In genomic region chr19:1512671-1513491, GRCh38 we compare ENCODE assay signal across 8 cellular contexts. TPM values are rescaled to one million over a fixed set of nuclear protein-coding genes. Genes with fewer than 3 reads are reported as not detected.
DNase-seq lines count a peak whose midpoint lies in the region; ATAC-seq lines count a peak whose summit lies in the region.

TSS of gene ADAMTSL5 (minus strand) at chr19:1513019. CDS start at chr19:1510943, 2,076 bp downstream.

- H3K36me3 ChIP-seq in muscle layer of duodenum (ENCODE audit: control insufficient read depth in 1 of 2, insufficient read depth in 2 of 2, low read length in 2 of 2): no peaks in the 10 kb centered on the region

- H3K4me1 ChIP-seq in muscle layer of duodenum (ENCODE audit: control insufficient read depth in 1 of 2, insufficient read depth in 2 of 2, low read length in 2 of 2): peaks cover 0 to 10% of the 10 kb centered on the region in 2 donors

- peaks cover 12% of the 10 kb centered on the region for H3K4me1 Mint-ChIP-seq in stimulated activated naive CD8-positive, alpha-beta T cell treated with anti-CD3 and anti-CD28 coated beads, Interleukin-15, Interleukin-2, amounts not matched to agents 100 ng/mL and 50 ng/mL, for 24 hours (ENCODE audit: low read depth)

- H3K9me3 Mint-ChIP-seq in stimulated activated naive CD8-positive, alpha-beta T cell treated with anti-CD3 and anti-CD28 coated beads, Interleukin-15, Interleukin-2, amounts not matched to agents 100 ng/mL and 50 ng/mL, for 24 hours: no peaks in the 10 kb centered on the region

- no peak within 1 kb of the TSS for H3K27ac ChIP-seq in muscle layer of duodenum (ENCODE audit: low read length)

- H3K36me3 Mint-ChIP-seq in stimulated activated naive CD8-positive, alpha-beta T cell treated with anti-CD3 and anti-CD28 coated beads, Interleukin-15, Interleukin-2, amounts not matched to agents 100 ng/mL and 50 ng/mL, for 24 hours (ENCODE audit: low read depth): no peaks in the 10 kb centered on the region

- H3K4me3 ChIP-seq in Jurkat, Clone E6-1 (ENCODE audit: low read length): peak within 1 kb of the TSS; percentile 57
- peak within 1 kb of the TSS; percentile 44 to 61 for H3K4me3 ChIP-seq in muscle layer of duodenum (ENCODE audit: low read depth in 1 of 2, low read length in 2 of 2)

- no peak within 1 kb of the TSS for H3K27ac Mint-ChIP-seq in stimulated activated naive CD8-positive, alpha-beta T cell treated with anti-CD3 and anti-CD28 coated beads, Interleukin-15, Interleukin-2, amounts not matched to agents 100 ng/mL and 50 ng/mL, for 24 hours

- no peak for ATAC-seq in GM21528 (IDR thresholded peaks at IDR 0.05; ENCODE audit: low FRiP score, unreplicated experiment)

- H3K9me3 ChIP-seq in muscle layer of duodenum (ENCODE audit: control insufficient read depth in 1 of 2, low read length in 2 of 2): peaks cover 0 to 4% of the 10 kb centered on the region in 2 donors

- peak; percentile 5 to 6 for DNase-seq in AML-193 (lab: John Stamatoyannopoulos, UW)
- DNase-seq in Jurkat, Clone E6-1 (ENCODE audit: low read depth, low spot score): peak; percentile 51
- DNase-seq in activated CD4-positive, alpha-beta T cell treated with anti-CD3 and anti-CD28 coated beads for 48 hours: peak; percentile 80
- peak; percentile 25 for DNase-seq in effector CD8-positive, alpha-beta T cell (lab: John Stamatoyannopoulos, UW)
- no peak for DNase-seq in cerebellum (ENCODE audit: low spot score)

- H3K27me3 Mint-ChIP-seq in stimulated activated naive CD8-positive, alpha-beta T cell treated with anti-CD3 and anti-CD28 coated beads, Interleukin-15, Interleukin-2, amounts not matched to agents 100 ng/mL and 50 ng/mL, for 24 hours: peaks cover 9% of the 10 kb centered on the region

- H3K27me3 ChIP-seq in muscle layer of duodenum (ENCODE audit: low read depth, low read length): peaks cover 3% of the 10 kb centered on the region

- peak within 1 kb of the TSS; percentile 74 for H3K4me3 Mint-ChIP-seq in stimulated activated naive CD8-positive, alpha-beta T cell treated with anti-CD3 and anti-CD28 coated beads, Interleukin-15, Interleukin-2, amounts not matched to agents 100 ng/mL and 50 ng/mL, for 24 hours

RNA-seq across cellular contexts. Expression of gene ADAMTSL5, which starts in this region (rescaled TPM):
- 11.0 TPM for polyA plus RNA-seq in Jurkat, Clone E6-1 (2012; ENCODE audit: insufficient read depth, insufficient read length)
- total RNA-seq in cerebellum: not detected
